Comparison of ENCODE assay signal across 16 cellular contexts in genomic region chr16:84897911-84898377, GRCh38.
A peak's percentile ranks its signal among the peaks of the same experiment; 100 is the strongest.
DNase-seq lines count a peak whose midpoint lies in the region; ATAC-seq and TF ChIP-seq lines count a peak whose summit lies in the region.
"Had no signal": no experiment of that assay in that cellular context is flagged by ENCODE, and none has a peak within 500 bp of the region (broad histone marks: within the 10 kb centered on the region; RNA-seq: fewer than 3 reads in every experiment).

No MANE protein-coding gene starts in this region.

- peaks cover 12% of the 10 kb centered on the region for H3K36me3 ChIP-seq in upper lobe of right lung
- H3K36me3 ChIP-seq: SJCRH30 had no signal

- peak; percentile 10 for ATAC-seq in left lobe of liver
- peak; percentile 79 for ATAC-seq in upper lobe of right lung
- ATAC-seq in HG03342 (IDR thresholded peaks at IDR 0.05; ENCODE audit: unreplicated experiment) = no peak
- no peak for ATAC-seq in GM21619 (IDR thresholded peaks at IDR 0.05; ENCODE audit: unreplicated experiment)
- ATAC-seq: CD8-positive, alpha-beta T cell; stimulated activated naive B cell treated with anti-CD40 and anti-IgM and Interleukin-4, amounts not matched to agents 10 μg/mL and 1 μg/mL and 100 μg/mL, for 72 hours had no signal

- no peak overlapping the region for H3K27ac ChIP-seq in upper lobe of right lung
- H3K27ac ChIP-seq: 22Rv1, brain microvascular endothelial cell, SJCRH30 had no signal

- H3K9me3 ChIP-seq in upper lobe of right lung = no peaks in the 10 kb centered on the region
- H3K9me3 ChIP-seq: SJCRH30 had no signal

- no peaks in the 10 kb centered on the region for H3K4me1 ChIP-seq in upper lobe of right lung
- H3K4me1 ChIP-seq: SJCRH30 had no signal

- no peak overlapping the region for H3K4me3 ChIP-seq in upper lobe of right lung
- H3K4me3 ChIP-seq: SJCRH30 had no signal

- intact Hi-C loops in upper lobe of right lung (cut with DNase I) = no loop called here

- H3K27me3 ChIP-seq in upper lobe of right lung = no peaks in the 10 kb centered on the region
- H3K27me3 ChIP-seq: brain microvascular endothelial cell, SJCRH30 had no signal

- DNase-seq in SKM-1 treated with dmso at 0.1 percent for 144 hours (lab: John Stamatoyannopoulos, UW; ENCODE audit: unreplicated experiment) = peak; percentile 57
- DNase-seq in SKM-1 (lab: John Stamatoyannopoulos, UW; ENCODE audit: unreplicated experiment) = no peak
- DNase-seq in amniotic epithelial cell (ENCODE audit: low read depth) = peak; percentile 26
- DNase-seq in left lobe of liver (ENCODE audit: low spot score) = no peak
- no peak for DNase-seq in upper lobe of right lung
- DNase-seq in SHP77 treated with DMSO at 0.1 percent for 48 hours (lab: John Stamatoyannopoulos, UW) = no peak
- DNase-seq: activated naive CD4-positive, alpha-beta T cell; CD8-positive, alpha-beta T cell; glutamatergic neuron; NCI-H526 treated with DMSO at 0.1 percent for 48 hours; SJCRH30; stimulated activated naive B cell treated with anti-CD40 and anti-IgM and Interleukin-4, amounts not matched to agents 10 μg/mL and 1 μg/mL and 100 μg/mL, for 72 hours had no signal

- no peak for TF ChIP-seq CTCF in upper lobe of right lung (IDR thresholded peaks at IDR 0.05)

Comparison
In these comparisons a context has a peak if more than half of its experiments do, and no peak if none do; other contexts are left out.
1. DNase-seq: peak in SKM-1 treated with dmso at 0.1 percent for 144 hours (single experiment) and amniotic epithelial cell (single experiment); none in SKM-1 (single experiment), left lobe of liver (single experiment), upper lobe of right lung (single experiment) and SHP77 treated with DMSO at 0.1 percent for 48 hours (single experiment).
2. ATAC-seq: peak in left lobe of liver (single experiment) and upper lobe of right lung (single experiment); none in HG03342 (single experiment) and GM21619 (single experiment).